12 cellular contexts compared by ENCODE assay signal in genomic region chr10:119132521-119133345, GRCh38. TPM values are rescaled to one million over a fixed set of nuclear protein-coding genes. Genes with fewer than 3 reads are reported as not detected.
DNase-seq lines count a peak whose midpoint lies in the region; ATAC-seq and TF ChIP-seq lines count a peak whose summit lies in the region.
"Had no signal": no experiment of that assay in that cellular context is flagged by ENCODE, and none has a peak within 500 bp of the region (broad histone marks: within the 10 kb centered on the region; RNA-seq: fewer than 3 reads in every experiment).

No MANE protein-coding gene starts in this region.

- no peak for ATAC-seq in stimulated activated naive CD8-positive, alpha-beta T cell treated with anti-CD3 and anti-CD28 coated beads, Interleukin-15, Interleukin-2, amounts not matched to agents 100 U/mL and 50 U/mL, for 24 hours
- ATAC-seq in memory B cell (ENCODE audit: low read depth) = no peak

- H3K4me1 Mint-ChIP-seq in stimulated activated naive CD8-positive, alpha-beta T cell treated with anti-CD3 and anti-CD28 coated beads, Interleukin-15, Interleukin-2, amounts not matched to agents 100 ng/mL and 50 ng/mL, for 24 hours (ENCODE audit: low read depth) = peaks cover 47% of the 10 kb centered on the region
- H3K4me1 Mint-ChIP-seq in memory B cell (peaks cover 8% of the 10 kb centered on the region), Calu3 (ENCODE audit: low read depth, unreplicated experiment) (no peaks in the 10 kb centered on the region)

- DNase-seq in stimulated activated naive CD8-positive, alpha-beta T cell treated with anti-CD3 and anti-CD28 coated beads, Interleukin-15, Interleukin-2, amounts not matched to agents 100 U/mL and 50 U/mL, for 24 hours = no peak
- DNase-seq in amygdala (lab: John Stamatoyannopoulos, UW) = peak in 33 of 56 donors; percentile 2 to 72 (median 28)
- no peak for DNase-seq in memory B cell (ENCODE audit: low spot score in 2 of 2)
- DNase-seq in NCI-H2227 (lab: John Stamatoyannopoulos, UW; ENCODE audit: unreplicated experiment) = no peak
- DNase-seq in stimulated activated CD4-positive, alpha-beta T cell treated with anti-CD3 and anti-CD28 coated beads, Interleukin-4, amount 100 ng/mL, for 4 hours = no peak
- no peak for DNase-seq in Calu3
- no peak for DNase-seq in GM03348 (ENCODE audit: low spot score)
- DNase-seq: activated CD4-positive, alpha-beta T cell treated with anti-CD3 and anti-CD28 coated beads for 1 hour; esophagus squamous epithelium; GOT3; NCI-H2107 had no signal

- no peaks in the 10 kb centered on the region for H3K27me3 Mint-ChIP-seq in stimulated activated naive CD8-positive, alpha-beta T cell treated with anti-CD3 and anti-CD28 coated beads, Interleukin-15, Interleukin-2, amounts not matched to agents 100 ng/mL and 50 ng/mL, for 24 hours
- H3K27me3 Mint-ChIP-seq in memory B cell (no peaks in the 10 kb centered on the region), Calu3 (ENCODE audit: unreplicated experiment) (no peaks in the 10 kb centered on the region)

- intact Hi-C loops in Calu3 (cut with micrococcal nuclease; ENCODE audit: unreplicated experiment) = no loop called here

- no peaks in the 10 kb centered on the region for H3K9me3 Mint-ChIP-seq in stimulated activated naive CD8-positive, alpha-beta T cell treated with anti-CD3 and anti-CD28 coated beads, Interleukin-15, Interleukin-2, amounts not matched to agents 100 ng/mL and 50 ng/mL, for 24 hours
- H3K9me3 Mint-ChIP-seq in memory B cell (no peaks in the 10 kb centered on the region), Calu3 (ENCODE audit: low read depth, unreplicated experiment) (no peaks in the 10 kb centered on the region)

- no TSS peak for BruUV-seq in Calu3 (replicated peaks; lab: Mats Ljungman, UMichigan)

- H3K27ac Mint-ChIP-seq in stimulated activated naive CD8-positive, alpha-beta T cell treated with anti-CD3 and anti-CD28 coated beads, Interleukin-15, Interleukin-2, amounts not matched to agents 100 ng/mL and 50 ng/mL, for 24 hours = peak overlapping the region; percentile 92
- H3K27ac Mint-ChIP-seq in memory B cell (peak overlapping the region; percentile 86), Calu3 (ENCODE audit: unreplicated experiment) (no peak overlapping the region)

- CTCF ChIA-PET in Calu3 (lab: Charles Lee) = no interaction called here

- H3K4me3 Mint-ChIP-seq in stimulated activated naive CD8-positive, alpha-beta T cell treated with anti-CD3 and anti-CD28 coated beads, Interleukin-15, Interleukin-2, amounts not matched to agents 100 ng/mL and 50 ng/mL, for 24 hours = peak overlapping the region; percentile 81
- H3K4me3 Mint-ChIP-seq in memory B cell (no peak overlapping the region), Calu3 (ENCODE audit: low read depth, unreplicated experiment) (no peak overlapping the region)

- no peak for TF ChIP-seq CTCF in Calu3 (IDR thresholded peaks at IDR 0.05; ENCODE audit: unreplicated experiment)

- peaks cover 55% of the 10 kb centered on the region for H3K36me3 Mint-ChIP-seq in stimulated activated naive CD8-positive, alpha-beta T cell treated with anti-CD3 and anti-CD28 coated beads, Interleukin-15, Interleukin-2, amounts not matched to agents 100 ng/mL and 50 ng/mL, for 24 hours (ENCODE audit: low read depth)
- peaks cover 13% of the 10 kb centered on the region for H3K36me3 Mint-ChIP-seq in memory B cell
- H3K36me3 Mint-ChIP-seq in Calu3 (ENCODE audit: insufficient read depth, unreplicated experiment) = peaks cover 22% of the 10 kb centered on the region

RNA-seq across cellular contexts. Expression of gene DENND10, which starts 28.8 kb away (rescaled TPM):
- 15.8 and 16.7 TPM in 2 replicates for total RNA-seq in Calu3 (2022)

RNA-seq across cellular contexts. Expression of gene SFXN4, which starts 32.8 kb away (rescaled TPM):
- total RNA-seq in Calu3 (2022) = 19.9 and 23.4 TPM in 2 replicates

RNA-seq across cellular contexts. Expression of gene PRDX3, which starts 45.9 kb away (rescaled TPM):
- total RNA-seq in Calu3 (2022) = 110 and 114 TPM in 2 replicates

RNA-seq across cellular contexts. Expression of gene EIF3A, which starts 52.1 kb away (rescaled TPM):
- 95.3 and 104 TPM in 2 replicates for total RNA-seq in Calu3 (2022)

Comparison
In these comparisons a context has a peak if more than half of its experiments do, and no peak if none do; other contexts are left out.
1. DNase-seq: peak in amygdala (33 of 56); none in stimulated activated naive CD8-positive, alpha-beta T cell treated with anti-CD3 and anti-CD28 coated beads, Interleukin-15, Interleukin-2, amounts not matched to agents 100 U/mL and 50 U/mL, for 24 hours (single experiment), memory B cell (0 of 2), NCI-H2227 (single experiment), stimulated activated CD4-positive, alpha-beta T cell treated with anti-CD3 and anti-CD28 coated beads, Interleukin-4, amount 100 ng/mL, for 4 hours (0 of 2), Calu3 (single experiment) and GM03348 (single experiment).